Comparison of ENCODE assay signal across 10 cellular contexts in the genomic region with DNA sequence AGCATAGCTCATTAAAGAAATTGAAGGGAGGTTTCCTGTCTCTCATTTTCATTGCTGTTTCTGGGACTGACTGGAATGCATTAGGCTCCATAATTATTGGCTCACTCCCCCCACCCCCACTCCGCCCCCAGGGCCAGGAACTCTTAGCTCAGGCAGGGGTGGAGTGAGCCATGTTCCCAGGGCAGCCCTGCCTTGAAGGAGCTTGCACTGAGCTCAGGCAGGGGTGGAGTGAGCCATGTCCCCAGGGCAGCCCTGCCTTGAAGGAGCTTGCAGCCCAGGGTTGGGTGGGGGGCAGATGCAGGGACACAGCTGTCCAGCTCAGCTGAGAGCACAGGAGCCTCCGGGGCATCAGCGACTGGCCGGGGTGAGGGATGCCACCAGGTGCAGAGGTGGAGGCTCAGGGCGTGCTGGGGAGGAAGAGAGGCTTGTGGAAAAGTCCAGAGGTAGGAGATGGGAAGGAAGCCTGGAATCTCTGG. TPM values are rescaled to one million over a fixed set of nuclear protein-coding genes. Genes with fewer than 3 reads are reported as not detected.
DNase-seq lines count a peak whose midpoint lies in the region; ATAC-seq and TF ChIP-seq lines count a peak whose summit lies in the region.
"Had no signal": no experiment of that assay in that cellular context is flagged by ENCODE, and none has a peak within 500 bp of the region (broad histone marks: within the 10 kb centered on the region; RNA-seq: fewer than 3 reads in every experiment).

No MANE protein-coding gene starts in this region.

- intact Hi-C loops in left lung (cut with DNase I) (no loop called here), stomach (cut with DNase I; ENCODE audit: low total_unique reads) (no loop called here)
- intact Hi-C loops in CD4-positive, alpha-beta memory T cell (cut with micrococcal nuclease) = no loop called here

- CTCF ChIA-PET in CD4-positive, alpha-beta memory T cell (lab: Charles Lee; ENCODE audit: partially characterized antibody) = interaction anchor here (1.0 kb wide), 1 partner anchor 15 kb away, joined by 3 read pairs; no protein-coding TSS in a partner anchor

- H3K27me3 Mint-ChIP-seq in CD4-positive, alpha-beta memory T cell = no peaks in the 10 kb centered on the region

- peaks cover 0 to 8% (median 5%) of the 10 kb centered on the region in 8 donors for H3K9me3 Mint-ChIP-seq in CD4-positive, alpha-beta memory T cell

- WGBS in stomach, 5 donors = 65 to 92% (median 78%) methylated on average over 5 of the region's 5 CpGs

- ATAC-seq in left lung = peak; percentile 42
- no peak for ATAC-seq in GM19452 (IDR thresholded peaks at IDR 0.05; ENCODE audit: unreplicated experiment)
- no peak for ATAC-seq in HG03159 (IDR thresholded peaks at IDR 0.05; ENCODE audit: unreplicated experiment)

- H3K4me3 ChIP-seq in HUES6 (ENCODE audit: low read depth, low read length) (no peak overlapping the region), left lung (no peak overlapping the region), stomach (no peak overlapping the region)
- no peak overlapping the region for H3K4me3 ChIP-seq in CD4-positive, alpha-beta memory T cell (ENCODE audit: low read length in 2 of 2)
- H3K4me3 ChIP-seq: smooth muscle cell had no signal

- H3K4me1 ChIP-seq in HUES6 (ENCODE audit: control insufficient read depth, insufficient read depth, low read length) (peaks cover 13% of the 10 kb centered on the region; the same call in 1 of the 2 replicates), left lung (peaks cover 0 to 15% of the 10 kb centered on the region in 2 donors), stomach (peaks cover 0 to 46% (median 30%) of the 10 kb centered on the region in 4 donors)
- H3K4me1 ChIP-seq in CD4-positive, alpha-beta memory T cell (ENCODE audit: insufficient read depth, low read length) = no peaks in the 10 kb centered on the region

- H3K27ac Mint-ChIP-seq in CD4-positive, alpha-beta memory T cell = no peak overlapping the region

- no peak for TF ChIP-seq EP300 in stomach (IDR thresholded peaks at IDR 0.05)

- H3K9ac ChIP-seq in HUES6 (ENCODE audit: low read length) = peak overlapping the region; percentile 36

- H3K27me3 ChIP-seq in HUES6 (ENCODE audit: control insufficient read depth, insufficient read depth, low read length) = no peaks in the 10 kb centered on the region
- no peaks in the 10 kb centered on the region for H3K27me3 ChIP-seq in left lung
- no peaks in the 10 kb centered on the region for H3K27me3 ChIP-seq in stomach
- H3K27me3 ChIP-seq in CD4-positive, alpha-beta memory T cell (ENCODE audit: insufficient read depth, low read length) = no peaks in the 10 kb centered on the region

- peaks cover 21 to 27% of the 10 kb centered on the region in 2 donors for H3K36me3 Mint-ChIP-seq in CD4-positive, alpha-beta memory T cell

- TF ChIP-seq CTCF in left lung (IDR thresholded peaks at IDR 0.05) (no peak), stomach (IDR thresholded peaks at IDR 0.05) (no peak)

- H3K4me3 Mint-ChIP-seq in CD4-positive, alpha-beta memory T cell = no peak overlapping the region

- H3K9me3 ChIP-seq in HUES6 (ENCODE audit: control insufficient read depth, insufficient read depth, low read depth, low read length) (no peaks in the 10 kb centered on the region), left lung (peaks cover 0 to 3% of the 10 kb centered on the region in 2 donors), stomach (peaks cover 0 to 8% (median 0%) of the 10 kb centered on the region in 4 donors)
- no peaks in the 10 kb centered on the region for H3K9me3 ChIP-seq in CD4-positive, alpha-beta memory T cell (ENCODE audit: control insufficient read depth in 1 of 2, low read length in 2 of 2)

- peak; percentile 57 for DNase-seq in dedifferentiated amniotic fluid mesenchymal stem cell (ENCODE audit: extremely low spot score)
- DNase-seq in left lung = peak; percentile 28 to 55
- DNase-seq in stomach = no peak
- no peak for DNase-seq in CD4-positive, alpha-beta memory T cell
- DNase-seq in activated CD4-positive, alpha-beta T cell treated with anti-CD3 and anti-CD28 coated beads for 4 hours = no peak
- DNase-seq: NCI-H1694 treated with DMSO at 0.1 percent for 48 hours had no signal

- POLR2A ChIA-PET in CD4-positive, alpha-beta memory T cell (lab: Charles Lee; ENCODE audit: partially characterized antibody) = no interaction called here

- H3K27ac ChIP-seq in HUES6 (ENCODE audit: low read depth, low read length) (peak overlapping the region; percentile 49; the same call in 1 of the 2 replicates), left lung (no peak overlapping the region), stomach (peak overlapping the region in 4 of 5 donors; percentile 48 to 79 (median 61))
- no peak overlapping the region for H3K27ac ChIP-seq in CD4-positive, alpha-beta memory T cell (ENCODE audit: low read depth, low read length)

- TF ChIP-seq POLR2A in stomach (IDR thresholded peaks at IDR 0.05) = no peak

- peaks cover 30% of the 10 kb centered on the region for H3K36me3 ChIP-seq in HUES6 (ENCODE audit: control insufficient read depth, insufficient read depth, low read length)
- H3K36me3 ChIP-seq in left lung = peaks cover 0 to 70% of the 10 kb centered on the region in 2 donors
- H3K36me3 ChIP-seq in stomach = peaks cover 11 to 74% (median 56%) of the 10 kb centered on the region in 4 donors
- peaks cover 4% of the 10 kb centered on the region for H3K36me3 ChIP-seq in CD4-positive, alpha-beta memory T cell (ENCODE audit: insufficient read depth, low read length)

- peaks cover 0 to 6% (median 1%) of the 10 kb centered on the region in 4 donors for H3K4me1 Mint-ChIP-seq in CD4-positive, alpha-beta memory T cell

RNA-seq across cellular contexts. Expression of gene TFDP1, which starts 39.1 kb away (rescaled TPM):
- total RNA-seq in left lung (10 to 100 TPM; 48.8 to 61.9 TPM), stomach (100 to 1,000 TPM in 2 of 5 donors, 10 to 100 TPM in 3; 35.3 to 207 (median 59.1) TPM)
- polyA plus RNA-seq in stomach = 10 to 100 TPM; 27.3 to 57.2 (median 55.3) TPM
- 10 to 100 TPM; 20.7 to 21.5 TPM for total RNA-seq in CD4-positive, alpha-beta memory T cell
- polyA plus RNA-seq in CD4-positive, alpha-beta memory T cell = 10 to 100 TPM; 57.2 to 63.4 TPM

RNA-seq across cellular contexts. Expression of gene DCUN1D2, which starts 55.0 kb away (rescaled TPM):
- 10 to 100 TPM; 10.3 to 19.4 TPM for total RNA-seq in left lung
- 10 to 100 TPM; 13.9 to 43.0 (median 31.5) TPM for total RNA-seq in stomach
- polyA plus RNA-seq in stomach = 1 to 10 TPM; 7.3 to 8.1 (median 7.5) TPM
- total RNA-seq in CD4-positive, alpha-beta memory T cell = 10 to 100 TPM; 31.9 to 34.8 TPM
- polyA plus RNA-seq in CD4-positive, alpha-beta memory T cell = 1 to 10 TPM; 6.6 to 9.8 TPM

Comparison
In these comparisons a context has a peak if more than half of its experiments do, and no peak if none do; other contexts are left out.
1. H3K27ac ChIP-seq: peak in HUES6 (single experiment) and stomach (4 of 5); none in left lung (0 of 2) and CD4-positive, alpha-beta memory T cell (single experiment).
2. DNase-seq: peak in dedifferentiated amniotic fluid mesenchymal stem cell (single experiment) and left lung (2 of 2); none in stomach (single experiment), CD4-positive, alpha-beta memory T cell (0 of 5) and activated CD4-positive, alpha-beta T cell treated with anti-CD3 and anti-CD28 coated beads for 4 hours (0 of 2).